ENCODE assay signal across 8 cellular contexts in the genomic region with DNA sequence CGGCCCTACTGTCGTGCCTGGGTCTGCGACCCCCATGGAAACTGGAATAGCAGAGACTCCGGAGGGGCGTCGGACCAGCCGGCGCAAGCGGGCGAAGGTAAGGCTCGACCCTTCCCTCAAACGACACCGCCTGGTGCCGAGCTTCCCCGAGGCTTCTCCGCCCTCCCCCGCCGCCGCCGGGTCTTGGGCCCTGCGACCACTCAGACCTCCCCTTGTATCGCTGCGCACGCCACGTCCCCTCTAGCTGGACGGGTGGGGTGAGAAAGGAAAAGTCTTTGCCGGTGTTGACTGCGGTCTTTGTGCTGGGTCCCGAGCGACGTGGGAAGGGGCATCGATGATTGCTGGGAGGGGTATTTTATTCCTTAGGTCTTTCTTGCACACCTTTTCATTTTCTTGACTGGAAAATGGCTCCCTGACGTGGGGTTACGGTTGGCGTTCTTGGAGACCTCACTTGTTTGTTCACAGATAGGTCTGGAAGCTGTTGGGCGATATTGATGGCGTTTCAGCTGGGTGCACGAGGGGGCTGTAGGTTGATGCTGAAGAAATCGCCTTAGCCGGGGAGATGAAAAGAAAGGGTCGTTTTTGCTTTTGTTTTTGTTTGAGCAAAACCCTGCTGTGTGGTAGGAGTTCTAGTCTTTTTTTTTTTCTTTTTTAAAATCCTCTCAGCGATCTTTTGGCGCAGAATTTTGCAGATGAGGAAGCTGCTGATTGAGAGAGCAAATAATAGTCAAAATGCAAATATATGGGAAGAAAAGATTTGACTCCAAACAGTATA. TPM values are rescaled to one million over a fixed set of nuclear protein-coding genes. Genes with fewer than 3 reads are reported as not detected.
DNase-seq lines count a peak whose midpoint lies in the region; ATAC-seq lines count a peak whose summit lies in the region.

No MANE protein-coding gene starts in this region.

- under 1% methylated on average over 43 of the region's 43 CpGs for WGBS in urinary bladder

- H3K9me3 Mint-ChIP-seq in activated T-cell treated with anti-CD3 and anti-CD28 coated beads, Interleukin-2, amount 50 U/mL, for 72 hours: peaks cover 0 to 3% of the 10 kb centered on the region in 2 donors
- H3K9me3 Mint-ChIP-seq in natural killer cell treated with Interleukin-12 subunit alpha and Interleukin-12 subunit beta and Interleukin-15 and Interleukin-18, amount 100 ng/mL, for 72 hours: no peaks in the 10 kb centered on the region

- peak; percentile 14 for ATAC-seq in HG02678 (IDR thresholded peaks at IDR 0.05; ENCODE audit: unreplicated experiment)
- peak; percentile 20 to 23 for ATAC-seq in activated T-cell treated with anti-CD3 and anti-CD28 coated beads, Interleukin-2, amount 50 U/mL, for 72 hours (replicated peaks in 1 of 2)
- ATAC-seq in natural killer cell treated with Interleukin-12 subunit alpha and Interleukin-12 subunit beta and Interleukin-15 and Interleukin-18, amount 100 ng/mL, for 72 hours: peak; percentile 2 to 32

- H3K36me3 ChIP-seq in urinary bladder (ENCODE audit: insufficient read depth): no peaks in the 10 kb centered on the region

- peak overlapping the region; percentile 10 for H3K27ac Mint-ChIP-seq in activated T-cell treated with anti-CD3 and anti-CD28 coated beads, Interleukin-2, amount 50 U/mL, for 72 hours
- H3K27ac Mint-ChIP-seq in natural killer cell treated with Interleukin-12 subunit alpha and Interleukin-12 subunit beta and Interleukin-15 and Interleukin-18, amount 100 ng/mL, for 72 hours: peak overlapping the region; percentile 74 to 85

- peak overlapping the region; percentile 95 for H3K4me3 ChIP-seq in urinary bladder (ENCODE audit: low read depth, low read length)

- H3K4me1 Mint-ChIP-seq in activated T-cell treated with anti-CD3 and anti-CD28 coated beads, Interleukin-2, amount 50 U/mL, for 72 hours (ENCODE audit: low read depth): peaks cover 56% of the 10 kb centered on the region
- peaks cover 35 to 52% of the 10 kb centered on the region in 2 donors for H3K4me1 Mint-ChIP-seq in natural killer cell treated with Interleukin-12 subunit alpha and Interleukin-12 subunit beta and Interleukin-15 and Interleukin-18, amount 100 ng/mL, for 72 hours (ENCODE audit: low read depth in 2 of 2)

- peak; percentile 12 for DNase-seq in NCI-H1694 treated with DMSO at 0.1 percent for 48 hours (lab: John Stamatoyannopoulos, UW)
- no peak for DNase-seq in NCI-H1694 (lab: John Stamatoyannopoulos, UW)
- DNase-seq in NCI-H2227 (lab: John Stamatoyannopoulos, UW; ENCODE audit: unreplicated experiment): peak; percentile 71
- DNase-seq in activated T-cell treated with anti-CD3 and anti-CD28 coated beads, Interleukin-2, amount 50 U/mL, for 72 hours: peak; percentile 26 to 39
- peak; percentile 37 for DNase-seq in fibroblast of peridontal ligament (ENCODE audit: extremely low read depth)
- no peak for DNase-seq in natural killer cell treated with Interleukin-12 subunit alpha and Interleukin-12 subunit beta and Interleukin-15 and Interleukin-18, amount 100 ng/mL, for 72 hours (ENCODE audit: low spot score)

- H3K27me3 Mint-ChIP-seq in activated T-cell treated with anti-CD3 and anti-CD28 coated beads, Interleukin-2, amount 50 U/mL, for 72 hours (ENCODE audit: low read depth): no peaks in the 10 kb centered on the region
- H3K27me3 Mint-ChIP-seq in natural killer cell treated with Interleukin-12 subunit alpha and Interleukin-12 subunit beta and Interleukin-15 and Interleukin-18, amount 100 ng/mL, for 72 hours: peaks cover 0 to 2% of the 10 kb centered on the region in 2 donors

- H3K4me1 ChIP-seq in urinary bladder (ENCODE audit: insufficient read depth): no peaks in the 10 kb centered on the region

- H3K27ac ChIP-seq in urinary bladder (ENCODE audit: low read depth): peak overlapping the region; percentile 90

- peaks cover 7 to 15% of the 10 kb centered on the region in 2 donors for H3K36me3 Mint-ChIP-seq in activated T-cell treated with anti-CD3 and anti-CD28 coated beads, Interleukin-2, amount 50 U/mL, for 72 hours (ENCODE audit: insufficient read depth in 2 of 2)
- H3K36me3 Mint-ChIP-seq in natural killer cell treated with Interleukin-12 subunit alpha and Interleukin-12 subunit beta and Interleukin-15 and Interleukin-18, amount 100 ng/mL, for 72 hours: peaks cover 6% of the 10 kb centered on the region

- H3K4me3 Mint-ChIP-seq in activated T-cell treated with anti-CD3 and anti-CD28 coated beads, Interleukin-2, amount 50 U/mL, for 72 hours: peak overlapping the region; percentile 96 to 97
- peak overlapping the region; percentile 99 for H3K4me3 Mint-ChIP-seq in natural killer cell treated with Interleukin-12 subunit alpha and Interleukin-12 subunit beta and Interleukin-15 and Interleukin-18, amount 100 ng/mL, for 72 hours

RNA-seq across cellular contexts. Expression of a gene that starts 0.8 kb away (rescaled TPM):
- 10 to 100 TPM; 49.2 to 50.7 TPM for total RNA-seq in activated T-cell treated with anti-CD3 and anti-CD28 coated beads, Interleukin-2, amount 50 U/mL, for 72 hours
- total RNA-seq in natural killer cell treated with Interleukin-12 subunit alpha and Interleukin-12 subunit beta and Interleukin-15 and Interleukin-18, amount 100 ng/mL, for 72 hours: 10 to 100 TPM; 48.9 to 69.1 TPM
- total RNA-seq in urinary bladder: 86.0 TPM
- polyA plus RNA-seq in urinary bladder: 42.5 TPM

RNA-seq across cellular contexts. Expression of a gene that starts 4.4 kb away (rescaled TPM):
- not detected for total RNA-seq in activated T-cell treated with anti-CD3 and anti-CD28 coated beads, Interleukin-2, amount 50 U/mL, for 72 hours
- not detected for total RNA-seq in natural killer cell treated with Interleukin-12 subunit alpha and Interleukin-12 subunit beta and Interleukin-15 and Interleukin-18, amount 100 ng/mL, for 72 hours
- total RNA-seq in urinary bladder: not detected
- not detected for polyA plus RNA-seq in urinary bladder

RNA-seq across cellular contexts. Expression of a gene that starts 47.4 kb away (rescaled TPM):
- total RNA-seq in activated T-cell treated with anti-CD3 and anti-CD28 coated beads, Interleukin-2, amount 50 U/mL, for 72 hours: not detected
- not detected for total RNA-seq in natural killer cell treated with Interleukin-12 subunit alpha and Interleukin-12 subunit beta and Interleukin-15 and Interleukin-18, amount 100 ng/mL, for 72 hours
- not detected for total RNA-seq in urinary bladder
- not detected for polyA plus RNA-seq in urinary bladder

Comparison
In these comparisons a context has a peak if more than half of its experiments do, and no peak if none do; other contexts are left out.
1. DNase-seq: peak in NCI-H1694 treated with DMSO at 0.1 percent for 48 hours (single experiment), NCI-H2227 (single experiment), activated T-cell treated with anti-CD3 and anti-CD28 coated beads, Interleukin-2, amount 50 U/mL, for 72 hours (2 of 2) and fibroblast of peridontal ligament (single experiment); none in NCI-H1694 (single experiment) and natural killer cell treated with Interleukin-12 subunit alpha and Interleukin-12 subunit beta and Interleukin-15 and Interleukin-18, amount 100 ng/mL, for 72 hours (single experiment).
2. Peak in every context shown above with its lines, with median percentiles within 50 percentile points of each other: ATAC-seq.